Comparison of ENCODE assay signal across 7 cellular contexts in the genomic region with DNA sequence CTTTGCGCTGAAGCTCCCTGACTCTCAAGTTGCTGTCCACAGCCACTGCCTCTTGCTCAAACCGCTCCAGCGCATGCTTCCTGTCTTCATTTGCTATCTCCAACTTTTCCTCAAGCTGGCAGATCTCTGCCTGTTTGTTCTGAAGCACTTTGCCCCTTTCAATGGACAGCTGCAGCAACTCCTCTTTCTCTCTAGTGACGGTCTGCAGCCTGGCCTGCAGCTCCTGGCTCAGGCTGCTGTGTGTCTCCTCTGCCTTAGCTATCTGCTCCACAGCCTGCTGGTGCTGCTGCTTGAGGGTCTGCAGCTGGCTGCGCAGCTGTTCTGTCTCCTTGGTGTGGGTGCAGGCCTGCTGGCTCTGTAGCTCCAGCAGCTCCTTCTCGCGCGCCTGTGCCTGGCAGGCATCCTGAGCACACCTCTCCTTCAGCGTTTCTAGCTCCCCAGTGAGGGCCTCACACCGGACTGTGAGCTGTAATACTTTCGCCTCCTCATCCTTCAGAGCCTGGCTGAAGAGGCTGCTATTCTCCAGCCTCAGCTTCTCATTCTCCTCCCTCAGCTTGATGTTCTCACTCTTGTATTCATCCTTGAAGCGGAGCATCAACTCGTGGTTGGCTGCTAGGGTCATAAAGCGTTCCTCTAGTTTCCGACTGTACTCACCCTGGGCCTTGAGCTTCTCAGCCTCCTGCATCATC. TPM values are rescaled to one million over a fixed set of nuclear protein-coding genes. Genes with fewer than 3 reads are reported as not detected.
A peak's percentile ranks its signal among the peaks of the same experiment; 100 is the strongest.
DNase-seq lines count a peak whose midpoint lies in the region; ATAC-seq and TF ChIP-seq lines count a peak whose summit lies in the region.
"Had no signal": no experiment of that assay in that cellular context is flagged by ENCODE, and none has a peak within 500 bp of the region (broad histone marks: within the 10 kb centered on the region; RNA-seq: fewer than 3 reads in every experiment).

No MANE protein-coding gene starts in this region.

- H3K36me3 ChIP-seq in left lung: no peaks in the 10 kb centered on the region

- H3K27ac ChIP-seq in left lung: peak overlapping the region; percentile 48 to 81

- DNase-seq in AG08395 (ENCODE audit: low spot score) (peak; percentile 33), SK-N-DZ (ENCODE audit: low spot score) (peak; percentile 89), left lung (no peak), NK-92 (lab: John Stamatoyannopoulos, UW; ENCODE audit: unreplicated experiment) (no peak)
- DNase-seq in activated T-helper 2 cell treated with anti-CD3 and anti-CD28 coated beads, Interferon-gamma antibody, Interleukin-2, Interleukin-4, amounts not matched to agents 10 μg/mL and 5 μg/mL and 100 μg/mL, durations not matched to agents 14 hours and 24 hours and 36 hours (ENCODE audit: low spot score): no peak
- DNase-seq: activated naive CD4-positive, alpha-beta T cell treated with anti-CD3 and anti-CD28 coated beads, Interleukin-2, amount 10 ng/mL, durations not matched to agents 7 days and 5 days had no signal

- H3K9me3 Mint-ChIP-seq in activated T-helper 2 cell treated with anti-CD3 and anti-CD28 coated beads, Interferon-gamma antibody, Interleukin-2, Interleukin-4, amounts not matched to agents 10 μg/mL and 5 μg/mL and 100 μg/mL, durations not matched to agents 14 hours and 24 hours and 36 hours: no peaks in the 10 kb centered on the region
- H3K9me3 Mint-ChIP-seq: activated naive CD4-positive, alpha-beta T cell treated with anti-CD3 and anti-CD28 coated beads, Interleukin-2, amount 10 ng/mL, durations not matched to agents 7 days and 5 days had no signal

- H3K27me3 Mint-ChIP-seq in activated T-helper 2 cell treated with anti-CD3 and anti-CD28 coated beads, Interferon-gamma antibody, Interleukin-2, Interleukin-4, amounts not matched to agents 10 μg/mL and 5 μg/mL and 100 μg/mL, durations not matched to agents 14 hours and 24 hours and 36 hours (ENCODE audit: low read depth): peaks cover 6% of the 10 kb centered on the region

- ATAC-seq in left lung: peak; percentile 17
- no peak for ATAC-seq in HG03460 (IDR thresholded peaks at IDR 0.05; ENCODE audit: unreplicated experiment)

- H3K4me3 ChIP-seq in left lung: peak overlapping the region; percentile 1 to 15

- TF ChIP-seq CTCF in left lung (IDR thresholded peaks at IDR 0.05): no peak

- peaks cover 0 to 7% of the 10 kb centered on the region in 2 donors for H3K27me3 ChIP-seq in left lung

- H3K4me1 Mint-ChIP-seq in activated T-helper 2 cell treated with anti-CD3 and anti-CD28 coated beads, Interferon-gamma antibody, Interleukin-2, Interleukin-4, amounts not matched to agents 10 μg/mL and 5 μg/mL and 100 μg/mL, durations not matched to agents 14 hours and 24 hours and 36 hours (ENCODE audit: low read depth): peaks cover 18% of the 10 kb centered on the region

- no peak overlapping the region for H3K4me3 Mint-ChIP-seq in activated T-helper 2 cell treated with anti-CD3 and anti-CD28 coated beads, Interferon-gamma antibody, Interleukin-2, Interleukin-4, amounts not matched to agents 10 μg/mL and 5 μg/mL and 100 μg/mL, durations not matched to agents 14 hours and 24 hours and 36 hours (ENCODE audit: low read depth)
- H3K4me3 Mint-ChIP-seq: activated naive CD4-positive, alpha-beta T cell treated with anti-CD3 and anti-CD28 coated beads, Interleukin-2, amount 10 ng/mL, durations not matched to agents 7 days and 5 days had no signal

- intact Hi-C loops in left lung (cut with DNase I): no loop called here
- intact Hi-C loops in activated T-helper 2 cell treated with anti-CD3 and anti-CD28 coated beads, Interferon-gamma antibody, Interleukin-2, Interleukin-4, amounts not matched to agents 10 μg/mL and 5 μg/mL and 100 μg/mL, durations not matched to agents 14 hours and 24 hours and 36 hours (cut with micrococcal nuclease): no loop called here

- H3K27ac Mint-ChIP-seq in activated T-helper 2 cell treated with anti-CD3 and anti-CD28 coated beads, Interferon-gamma antibody, Interleukin-2, Interleukin-4, amounts not matched to agents 10 μg/mL and 5 μg/mL and 100 μg/mL, durations not matched to agents 14 hours and 24 hours and 36 hours: no peak overlapping the region
- H3K27ac Mint-ChIP-seq: activated naive CD4-positive, alpha-beta T cell treated with anti-CD3 and anti-CD28 coated beads, Interleukin-2, amount 10 ng/mL, durations not matched to agents 7 days and 5 days had no signal

- H3K9me3 ChIP-seq in left lung: no peaks in the 10 kb centered on the region

- H3K4me1 ChIP-seq in left lung: peaks cover 0 to 4% of the 10 kb centered on the region in 2 donors

- peaks cover 7% of the 10 kb centered on the region for H3K36me3 Mint-ChIP-seq in activated T-helper 2 cell treated with anti-CD3 and anti-CD28 coated beads, Interferon-gamma antibody, Interleukin-2, Interleukin-4, amounts not matched to agents 10 μg/mL and 5 μg/mL and 100 μg/mL, durations not matched to agents 14 hours and 24 hours and 36 hours (ENCODE audit: low read depth)

RNA-seq across cellular contexts. Expression of a gene that starts 0.7 kb away (rescaled TPM):
- 5.9 and 7.1 TPM in 2 replicates for polyA plus RNA-seq in SK-N-DZ (2014; cell fraction: cytosol; rRNA removed)
- polyA plus RNA-seq in SK-N-DZ (2014; cell fraction: nucleus; rRNA removed): 4.6 and 5.6 TPM in 2 replicates
- total RNA-seq in left lung: 1 to 10 TPM; 1.5 to 2.5 TPM
- not detected in 2 replicates for total RNA-seq in activated T-helper 2 cell treated with anti-CD3 and anti-CD28 coated beads, Interferon-gamma antibody, Interleukin-2, Interleukin-4, amounts not matched to agents 10 μg/mL and 5 μg/mL and 100 μg/mL, durations not matched to agents 14 hours and 24 hours and 36 hours

RNA-seq across cellular contexts. Expression of a gene that starts 20.3 kb away (rescaled TPM):
- polyA plus RNA-seq in SK-N-DZ (2014; cell fraction: cytosol; rRNA removed): 121 and 122 TPM in 2 replicates
- polyA plus RNA-seq in SK-N-DZ (2014; cell fraction: nucleus; rRNA removed): 382 and 397 TPM in 2 replicates
- total RNA-seq in left lung: 10 to 100 TPM; 30.2 to 35.6 TPM
- total RNA-seq in activated T-helper 2 cell treated with anti-CD3 and anti-CD28 coated beads, Interferon-gamma antibody, Interleukin-2, Interleukin-4, amounts not matched to agents 10 μg/mL and 5 μg/mL and 100 μg/mL, durations not matched to agents 14 hours and 24 hours and 36 hours: 47.8 and 49.7 TPM in 2 replicates

RNA-seq across cellular contexts. Expression of a gene that starts 37.5 kb away (rescaled TPM):
- polyA plus RNA-seq in SK-N-DZ (2014; cell fraction: cytosol; rRNA removed): 58.8 and 65.7 TPM in 2 replicates
- polyA plus RNA-seq in SK-N-DZ (2014; cell fraction: nucleus; rRNA removed): 31.6 and 46.0 TPM in 2 replicates
- total RNA-seq in left lung: 10 to 100 TPM; 30.2 to 32.6 TPM
- total RNA-seq in activated T-helper 2 cell treated with anti-CD3 and anti-CD28 coated beads, Interferon-gamma antibody, Interleukin-2, Interleukin-4, amounts not matched to agents 10 μg/mL and 5 μg/mL and 100 μg/mL, durations not matched to agents 14 hours and 24 hours and 36 hours: 48.9 and 49.3 TPM in 2 replicates

RNA-seq across cellular contexts. Expression of a gene that starts 56.9 kb away (rescaled TPM):
- polyA plus RNA-seq in SK-N-DZ (2014; cell fraction: cytosol; rRNA removed): 116 and 131 TPM in 2 replicates
- 143 and 165 TPM in 2 replicates for polyA plus RNA-seq in SK-N-DZ (2014; cell fraction: nucleus; rRNA removed)
- 10 to 100 TPM; 50.8 to 61.3 TPM for total RNA-seq in left lung
- 63.8 and 66.5 TPM in 2 replicates for total RNA-seq in activated T-helper 2 cell treated with anti-CD3 and anti-CD28 coated beads, Interferon-gamma antibody, Interleukin-2, Interleukin-4, amounts not matched to agents 10 μg/mL and 5 μg/mL and 100 μg/mL, durations not matched to agents 14 hours and 24 hours and 36 hours

RNA-seq across cellular contexts. Expression of a gene that starts 58.1 kb away (rescaled TPM):
- polyA plus RNA-seq in SK-N-DZ (2014; cell fraction: cytosol; rRNA removed): 0.59 and 1.3 TPM in 2 replicates
- polyA plus RNA-seq in SK-N-DZ (2014; cell fraction: nucleus; rRNA removed): 1.3 and 6.0 TPM in 2 replicates
- total RNA-seq in left lung: 10 to 100 TPM in 1 of 2 donors, 1 to 10 TPM in 1; 4.5 to 15.0 TPM
- 1.8 and 2.1 TPM in 2 replicates for total RNA-seq in activated T-helper 2 cell treated with anti-CD3 and anti-CD28 coated beads, Interferon-gamma antibody, Interleukin-2, Interleukin-4, amounts not matched to agents 10 μg/mL and 5 μg/mL and 100 μg/mL, durations not matched to agents 14 hours and 24 hours and 36 hours

Comparison
In these comparisons a context has a peak if more than half of its experiments do, and no peak if none do; other contexts are left out.
1. DNase-seq: peak in AG08395 (single experiment) and SK-N-DZ (single experiment); none in left lung (0 of 2), activated T-helper 2 cell treated with anti-CD3 and anti-CD28 coated beads, Interferon-gamma antibody, Interleukin-2, Interleukin-4, amounts not matched to agents 10 μg/mL and 5 μg/mL and 100 μg/mL, durations not matched to agents 14 hours and 24 hours and 36 hours (single experiment) and NK-92 (single experiment).